Comparison of ENCODE assay signal across 1 cellular context in the genomic region with DNA sequence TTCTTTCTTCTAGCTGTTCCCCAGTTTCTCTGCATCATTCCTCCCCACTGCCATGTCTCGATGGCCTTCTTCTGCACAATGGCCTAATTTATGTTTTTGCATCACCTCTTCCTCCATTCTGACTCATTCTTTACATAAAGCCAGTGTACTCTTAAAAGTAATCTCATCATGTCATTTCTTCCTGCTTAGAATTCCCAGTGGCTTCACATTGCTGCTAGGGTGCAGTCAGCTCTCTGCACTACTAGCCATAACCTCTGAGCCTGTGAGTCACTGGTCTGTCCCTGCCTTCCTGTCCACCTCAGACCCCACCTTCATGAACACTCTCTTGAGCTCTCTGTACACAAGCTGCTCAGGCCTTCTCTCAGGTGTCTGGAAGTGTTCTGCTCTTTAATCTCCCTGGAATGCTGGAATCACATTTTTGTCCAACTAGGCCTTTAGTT.
TF ChIP-seq lines count a peak whose summit lies in the region.

No MANE protein-coding gene starts in this region.

TF ChIP-seq in HepG2, 621 proteins besides CTCF, POLR2A, EP300 and RAD21 (continued from another document and continues in another):
- TF ChIP-seq, protein P1, sequence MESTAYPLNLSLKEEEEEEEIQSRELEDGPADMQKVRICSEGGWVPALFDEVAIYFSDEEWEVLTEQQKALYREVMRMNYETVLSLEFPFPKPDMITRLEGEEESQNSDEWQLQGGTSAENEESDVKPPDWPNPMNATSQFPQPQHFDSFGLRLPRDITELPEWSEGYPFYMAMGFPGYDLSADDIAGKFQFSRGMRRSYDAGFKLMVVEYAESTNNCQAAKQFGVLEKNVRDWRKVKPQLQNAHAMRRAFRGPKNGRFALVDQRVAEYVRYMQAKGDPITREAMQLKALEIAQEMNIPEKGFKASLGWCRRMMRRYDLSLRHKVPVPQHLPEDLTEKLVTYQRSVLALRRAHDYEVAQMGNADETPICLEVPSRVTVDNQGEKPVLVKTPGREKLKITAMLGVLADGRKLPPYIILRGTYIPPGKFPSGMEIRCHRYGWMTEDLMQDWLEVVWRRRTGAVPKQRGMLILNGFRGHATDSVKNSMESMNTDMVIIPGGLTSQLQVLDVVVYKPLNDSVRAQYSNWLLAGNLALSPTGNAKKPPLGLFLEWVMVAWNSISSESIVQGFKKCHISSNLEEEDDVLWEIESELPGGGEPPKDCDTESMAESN (CRISPR knock-in tag; conservative IDR thresholded peaks at IDR 0.05): 0 out of 2 replicates have a peak, but pooled peaks have one; percentile 20
- no peak for TF ChIP-seq ZNF724P (CRISPR knock-in tag; IDR thresholded peaks at IDR 0.05; ENCODE audit: borderline replicate concordance)
- TF ChIP-seq IRX3 (CRISPR knock-in tag; IDR thresholded peaks at IDR 0.05; ENCODE audit: borderline replicate concordance, low read depth): no peak
- no peak; the same call in 1 of the 2 replicates for TF ChIP-seq ZKSCAN8 (CRISPR knock-in tag; IDR thresholded peaks at IDR 0.05; ENCODE audit: borderline replicate concordance)
- no peak for TF ChIP-seq ZBTB42 (CRISPR knock-in tag; IDR thresholded peaks at IDR 0.05)
- no peak for TF ChIP-seq ZNF343 (CRISPR knock-in tag; IDR thresholded peaks at IDR 0.05)
- 0 out of 2 replicates have a peak, but pooled peaks have one; percentile 51 for TF ChIP-seq ZNF12 (CRISPR knock-in tag; IDR thresholded peaks at IDR 0.05)
- no peak for TF ChIP-seq KMT2B (CRISPR knock-in tag; IDR thresholded peaks at IDR 0.05)
- TF ChIP-seq, protein P2, sequence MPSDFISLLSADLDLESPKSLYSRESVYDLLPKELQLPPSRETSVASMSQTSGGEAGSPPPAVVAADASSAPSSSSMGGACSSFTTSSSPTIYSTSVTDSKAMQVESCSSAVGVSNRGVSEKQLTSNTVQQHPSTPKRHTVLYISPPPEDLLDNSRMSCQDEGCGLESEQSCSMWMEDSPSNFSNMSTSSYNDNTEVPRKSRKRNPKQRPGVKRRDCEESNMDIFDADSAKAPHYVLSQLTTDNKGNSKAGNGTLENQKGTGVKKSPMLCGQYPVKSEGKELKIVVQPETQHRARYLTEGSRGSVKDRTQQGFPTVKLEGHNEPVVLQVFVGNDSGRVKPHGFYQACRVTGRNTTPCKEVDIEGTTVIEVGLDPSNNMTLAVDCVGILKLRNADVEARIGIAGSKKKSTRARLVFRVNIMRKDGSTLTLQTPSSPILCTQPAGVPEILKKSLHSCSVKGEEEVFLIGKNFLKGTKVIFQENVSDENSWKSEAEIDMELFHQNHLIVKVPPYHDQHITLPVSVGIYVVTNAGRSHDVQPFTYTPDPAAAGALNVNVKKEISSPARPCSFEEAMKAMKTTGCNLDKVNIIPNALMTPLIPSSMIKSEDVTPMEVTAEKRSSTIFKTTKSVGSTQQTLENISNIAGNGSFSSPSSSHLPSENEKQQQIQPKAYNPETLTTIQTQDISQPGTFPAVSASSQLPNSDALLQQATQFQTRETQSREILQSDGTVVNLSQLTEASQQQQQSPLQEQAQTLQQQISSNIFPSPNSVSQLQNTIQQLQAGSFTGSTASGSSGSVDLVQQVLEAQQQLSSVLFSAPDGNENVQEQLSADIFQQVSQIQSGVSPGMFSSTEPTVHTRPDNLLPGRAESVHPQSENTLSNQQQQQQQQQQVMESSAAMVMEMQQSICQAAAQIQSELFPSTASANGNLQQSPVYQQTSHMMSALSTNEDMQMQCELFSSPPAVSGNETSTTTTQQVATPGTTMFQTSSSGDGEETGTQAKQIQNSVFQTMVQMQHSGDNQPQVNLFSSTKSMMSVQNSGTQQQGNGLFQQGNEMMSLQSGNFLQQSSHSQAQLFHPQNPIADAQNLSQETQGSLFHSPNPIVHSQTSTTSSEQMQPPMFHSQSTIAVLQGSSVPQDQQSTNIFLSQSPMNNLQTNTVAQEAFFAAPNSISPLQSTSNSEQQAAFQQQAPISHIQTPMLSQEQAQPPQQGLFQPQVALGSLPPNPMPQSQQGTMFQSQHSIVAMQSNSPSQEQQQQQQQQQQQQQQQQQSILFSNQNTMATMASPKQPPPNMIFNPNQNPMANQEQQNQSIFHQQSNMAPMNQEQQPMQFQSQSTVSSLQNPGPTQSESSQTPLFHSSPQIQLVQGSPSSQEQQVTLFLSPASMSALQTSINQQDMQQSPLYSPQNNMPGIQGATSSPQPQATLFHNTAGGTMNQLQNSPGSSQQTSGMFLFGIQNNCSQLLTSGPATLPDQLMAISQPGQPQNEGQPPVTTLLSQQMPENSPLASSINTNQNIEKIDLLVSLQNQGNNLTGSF (CRISPR knock-in tag; IDR thresholded peaks at IDR 0.05): no peak
- 0 out of 2 replicates have a peak, but pooled peaks have one; percentile 19 for TF ChIP-seq MIXL1 (CRISPR knock-in tag; IDR thresholded peaks at IDR 0.05)
- TF ChIP-seq, protein P3, sequence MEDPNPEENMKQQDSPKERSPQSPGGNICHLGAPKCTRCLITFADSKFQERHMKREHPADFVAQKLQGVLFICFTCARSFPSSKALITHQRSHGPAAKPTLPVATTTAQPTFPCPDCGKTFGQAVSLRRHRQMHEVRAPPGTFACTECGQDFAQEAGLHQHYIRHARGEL (CRISPR knock-in tag; IDR thresholded peaks at IDR 0.05): no peak
- TF ChIP-seq ISX (CRISPR knock-in tag; conservative IDR thresholded peaks at IDR 0.05): no peak
- TF ChIP-seq, protein P4, sequence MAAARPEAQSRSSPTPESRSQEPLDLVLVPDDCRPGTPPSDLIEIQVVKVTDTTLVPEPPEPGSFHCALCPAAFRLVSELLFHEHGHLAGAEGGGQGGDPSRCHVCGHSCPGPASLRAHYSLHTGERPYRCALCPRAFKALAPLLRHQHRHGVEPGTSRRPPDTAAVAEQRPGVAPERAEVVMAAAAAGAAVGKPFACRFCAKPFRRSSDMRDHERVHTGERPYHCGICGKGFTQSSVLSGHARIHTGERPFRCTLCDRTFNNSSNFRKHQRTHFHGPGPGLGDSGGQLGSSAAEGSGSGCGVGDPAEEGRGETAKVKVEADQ (CRISPR knock-in tag; IDR thresholded peaks at IDR 0.05; ENCODE audit: borderline replicate concordance): no peak
- no peak for TF ChIP-seq ZNF777 (CRISPR knock-in tag; IDR thresholded peaks at IDR 0.05)
- TF ChIP-seq, protein P5, sequence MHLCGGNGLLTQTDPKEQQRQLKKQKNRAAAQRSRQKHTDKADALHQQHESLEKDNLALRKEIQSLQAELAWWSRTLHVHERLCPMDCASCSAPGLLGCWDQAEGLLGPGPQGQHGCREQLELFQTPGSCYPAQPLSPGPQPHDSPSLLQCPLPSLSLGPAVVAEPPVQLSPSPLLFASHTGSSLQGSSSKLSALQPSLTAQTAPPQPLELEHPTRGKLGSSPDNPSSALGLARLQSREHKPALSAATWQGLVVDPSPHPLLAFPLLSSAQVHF (CRISPR knock-in tag; IDR thresholded peaks at IDR 0.05): no peak
- no peak for TF ChIP-seq ZSCAN25 (CRISPR knock-in tag; IDR thresholded peaks at IDR 0.05)
- TF ChIP-seq ZNF331 (CRISPR knock-in tag; IDR thresholded peaks at IDR 0.05): no peak; the same call in 1 of the 2 replicates
- no peak for TF ChIP-seq FOXC1 (CRISPR knock-in tag; IDR thresholded peaks at IDR 0.05; ENCODE audit: borderline replicate concordance)
- TF ChIP-seq, protein P6, sequence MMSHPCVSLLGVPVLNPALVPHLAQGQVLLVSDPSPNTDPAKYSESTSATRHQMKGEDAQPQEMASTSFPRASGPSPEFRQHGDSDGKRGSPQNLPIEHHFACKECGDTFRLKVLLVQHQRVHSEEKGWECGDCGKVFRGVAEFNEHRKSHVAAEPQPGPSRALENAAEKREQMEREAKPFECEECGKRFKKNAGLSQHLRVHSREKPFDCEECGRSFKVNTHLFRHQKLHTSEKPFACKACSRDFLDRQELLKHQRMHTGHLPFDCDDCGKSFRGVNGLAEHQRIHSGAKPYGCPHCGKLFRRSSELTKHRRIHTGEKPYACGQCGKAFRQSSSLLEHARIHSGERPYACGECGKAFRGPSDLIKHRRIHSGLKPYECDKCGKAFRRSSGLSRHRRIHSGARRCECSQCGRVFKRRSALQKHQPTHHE (CRISPR knock-in tag; IDR thresholded peaks at IDR 0.05; ENCODE audit: borderline replicate concordance): no peak
- TF ChIP-seq ZNF33B (CRISPR knock-in tag; IDR thresholded peaks at IDR 0.05): no peak
- TF ChIP-seq CC2D1A (CRISPR knock-in tag; IDR thresholded peaks at IDR 0.05): no peak
- TF ChIP-seq BCL6 (CRISPR knock-in tag; IDR thresholded peaks at IDR 0.05): 0 out of 2 replicates have a peak, but pooled peaks have one; percentile 25
- TF ChIP-seq ZBTB38 (CRISPR knock-in tag; IDR thresholded peaks at IDR 0.05): peak; percentile 50; the same call in 1 of the 2 replicates
- no peak for TF ChIP-seq ZNF230 (CRISPR knock-in tag; IDR thresholded peaks at IDR 0.05)
- TF ChIP-seq, protein P7, sequence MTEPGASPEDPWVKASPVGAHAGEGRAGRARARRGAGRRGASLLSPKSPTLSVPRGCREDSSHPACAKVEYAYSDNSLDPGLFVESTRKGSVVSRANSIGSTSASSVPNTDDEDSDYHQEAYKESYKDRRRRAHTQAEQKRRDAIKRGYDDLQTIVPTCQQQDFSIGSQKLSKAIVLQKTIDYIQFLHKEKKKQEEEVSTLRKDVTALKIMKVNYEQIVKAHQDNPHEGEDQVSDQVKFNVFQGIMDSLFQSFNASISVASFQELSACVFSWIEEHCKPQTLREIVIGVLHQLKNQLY (CRISPR knock-in tag; IDR thresholded peaks at IDR 0.05): no peak
- no peak for TF ChIP-seq ZNF674 (CRISPR knock-in tag; IDR thresholded peaks at IDR 0.05; ENCODE audit: low read depth)
- no peak for TF ChIP-seq MEF2D (CRISPR knock-in tag; IDR thresholded peaks at IDR 0.05)
- TF ChIP-seq CBX1 (IDR thresholded peaks at IDR 0.05; ENCODE audit: low read depth): no peak
- TF ChIP-seq CHCHD3 (CRISPR knock-in tag; IDR thresholded peaks at IDR 0.05): 0 out of 2 replicates have a peak, but pooled peaks have one; percentile 29
- no peak for TF ChIP-seq ZNF224 (CRISPR knock-in tag; IDR thresholded peaks at IDR 0.05)
- TF ChIP-seq TEAD3 (CRISPR knock-in tag; optimal IDR thresholded peaks at IDR 0.05; ENCODE audit: borderline replicate concordance): peak; percentile 93
- no peak for TF ChIP-seq REXO4 (CRISPR knock-in tag; IDR thresholded peaks at IDR 0.05; ENCODE audit: borderline replicate concordance)
- TF ChIP-seq NFIB (CRISPR knock-in tag; IDR thresholded peaks at IDR 0.05; ENCODE audit: borderline replicate concordance): no peak
- TF ChIP-seq RAD51 (IDR thresholded peaks at IDR 0.05; ENCODE audit: borderline replicate concordance): no peak
- 0 out of 2 replicates have a peak, but pooled peaks have one; percentile 17 for TF ChIP-seq ZNF264 (CRISPR knock-in tag; IDR thresholded peaks at IDR 0.05)
- no peak for TF ChIP-seq SIN3B (IDR thresholded peaks at IDR 0.05; ENCODE audit: low read length)
- no peak for TF ChIP-seq HOXA5 (CRISPR knock-in tag; IDR thresholded peaks at IDR 0.05)
- TF ChIP-seq, protein P8, sequence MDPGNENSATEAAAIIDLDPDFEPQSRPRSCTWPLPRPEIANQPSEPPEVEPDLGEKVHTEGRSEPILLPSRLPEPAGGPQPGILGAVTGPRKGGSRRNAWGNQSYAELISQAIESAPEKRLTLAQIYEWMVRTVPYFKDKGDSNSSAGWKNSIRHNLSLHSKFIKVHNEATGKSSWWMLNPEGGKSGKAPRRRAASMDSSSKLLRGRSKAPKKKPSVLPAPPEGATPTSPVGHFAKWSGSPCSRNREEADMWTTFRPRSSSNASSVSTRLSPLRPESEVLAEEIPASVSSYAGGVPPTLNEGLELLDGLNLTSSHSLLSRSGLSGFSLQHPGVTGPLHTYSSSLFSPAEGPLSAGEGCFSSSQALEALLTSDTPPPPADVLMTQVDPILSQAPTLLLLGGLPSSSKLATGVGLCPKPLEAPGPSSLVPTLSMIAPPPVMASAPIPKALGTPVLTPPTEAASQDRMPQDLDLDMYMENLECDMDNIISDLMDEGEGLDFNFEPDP (CRISPR knock-in tag; conservative IDR thresholded peaks at IDR 0.05): no peak
- TF ChIP-seq, protein P9, sequence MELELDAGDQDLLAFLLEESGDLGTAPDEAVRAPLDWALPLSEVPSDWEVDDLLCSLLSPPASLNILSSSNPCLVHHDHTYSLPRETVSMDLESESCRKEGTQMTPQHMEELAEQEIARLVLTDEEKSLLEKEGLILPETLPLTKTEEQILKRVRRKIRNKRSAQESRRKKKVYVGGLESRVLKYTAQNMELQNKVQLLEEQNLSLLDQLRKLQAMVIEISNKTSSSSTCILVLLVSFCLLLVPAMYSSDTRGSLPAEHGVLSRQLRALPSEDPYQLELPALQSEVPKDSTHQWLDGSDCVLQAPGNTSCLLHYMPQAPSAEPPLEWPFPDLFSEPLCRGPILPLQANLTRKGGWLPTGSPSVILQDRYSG (CRISPR knock-in tag; IDR thresholded peaks at IDR 0.05): no peak
- TF ChIP-seq, protein P10, sequence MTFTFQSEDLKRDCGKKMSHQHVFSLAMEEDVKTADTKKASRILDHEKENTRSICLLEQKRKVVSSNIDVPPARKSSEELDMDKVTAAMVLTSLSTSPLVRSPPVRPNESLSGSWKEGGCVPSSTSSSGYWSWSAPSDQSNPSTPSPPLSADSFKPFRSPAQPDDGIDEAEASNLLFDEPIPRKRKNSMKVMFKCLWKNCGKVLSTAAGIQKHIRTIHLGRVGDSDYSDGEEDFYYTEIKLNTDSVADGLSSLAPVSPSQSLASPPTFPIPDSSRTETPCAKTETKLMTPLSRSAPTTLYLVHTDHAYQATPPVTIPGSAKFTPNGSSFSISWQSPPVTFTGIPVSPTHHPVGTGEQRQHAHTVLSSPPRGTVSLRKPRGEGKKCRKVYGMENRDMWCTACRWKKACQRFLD (CRISPR knock-in tag; IDR thresholded peaks at IDR 0.05; ENCODE audit: borderline replicate concordance): no peak
- TF ChIP-seq CEBPG (CRISPR knock-in tag; IDR thresholded peaks at IDR 0.05): peak; percentile 55; the same call in 1 of the 2 replicates
- peak; percentile 52; the same call in 1 of the 2 replicates for TF ChIP-seq CBX5 (CRISPR knock-in tag; IDR thresholded peaks at IDR 0.05; ENCODE audit: borderline replicate concordance)
- TF ChIP-seq, protein P11, sequence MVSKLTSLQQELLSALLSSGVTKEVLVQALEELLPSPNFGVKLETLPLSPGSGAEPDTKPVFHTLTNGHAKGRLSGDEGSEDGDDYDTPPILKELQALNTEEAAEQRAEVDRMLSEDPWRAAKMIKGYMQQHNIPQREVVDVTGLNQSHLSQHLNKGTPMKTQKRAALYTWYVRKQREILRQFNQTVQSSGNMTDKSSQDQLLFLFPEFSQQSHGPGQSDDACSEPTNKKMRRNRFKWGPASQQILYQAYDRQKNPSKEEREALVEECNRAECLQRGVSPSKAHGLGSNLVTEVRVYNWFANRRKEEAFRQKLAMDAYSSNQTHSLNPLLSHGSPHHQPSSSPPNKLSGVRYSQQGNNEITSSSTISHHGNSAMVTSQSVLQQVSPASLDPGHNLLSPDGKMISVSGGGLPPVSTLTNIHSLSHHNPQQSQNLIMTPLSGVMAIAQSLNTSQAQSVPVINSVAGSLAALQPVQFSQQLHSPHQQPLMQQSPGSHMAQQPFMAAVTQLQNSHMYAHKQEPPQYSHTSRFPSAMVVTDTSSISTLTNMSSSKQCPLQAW (CRISPR knock-in tag; IDR thresholded peaks at IDR 0.05): peak; percentile 65
- no peak for TF ChIP-seq ZNF549 (CRISPR knock-in tag; IDR thresholded peaks at IDR 0.05)
- no peak for TF ChIP-seq ZNF317 (CRISPR knock-in tag; IDR thresholded peaks at IDR 0.05)
- TF ChIP-seq, protein P12, sequence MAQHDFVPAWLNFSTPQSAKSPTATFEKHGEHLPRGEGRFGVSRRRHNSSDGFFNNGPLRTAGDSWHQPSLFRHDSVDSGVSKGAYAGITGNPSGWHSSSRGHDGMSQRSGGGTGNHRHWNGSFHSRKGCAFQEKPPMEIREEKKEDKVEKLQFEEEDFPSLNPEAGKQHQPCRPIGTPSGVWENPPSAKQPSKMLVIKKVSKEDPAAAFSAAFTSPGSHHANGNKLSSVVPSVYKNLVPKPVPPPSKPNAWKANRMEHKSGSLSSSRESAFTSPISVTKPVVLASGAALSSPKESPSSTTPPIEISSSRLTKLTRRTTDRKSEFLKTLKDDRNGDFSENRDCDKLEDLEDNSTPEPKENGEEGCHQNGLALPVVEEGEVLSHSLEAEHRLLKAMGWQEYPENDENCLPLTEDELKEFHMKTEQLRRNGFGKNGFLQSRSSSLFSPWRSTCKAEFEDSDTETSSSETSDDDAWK (CRISPR knock-in tag; IDR thresholded peaks at IDR 0.05): no peak
- no peak for TF ChIP-seq HNRNPK (IDR thresholded peaks at IDR 0.05; ENCODE audit: low read depth, low read length, poor library complexity, severe bottlenecking)
